Comparison of ENCODE assay signal across 14 cellular contexts in the genomic region with DNA sequence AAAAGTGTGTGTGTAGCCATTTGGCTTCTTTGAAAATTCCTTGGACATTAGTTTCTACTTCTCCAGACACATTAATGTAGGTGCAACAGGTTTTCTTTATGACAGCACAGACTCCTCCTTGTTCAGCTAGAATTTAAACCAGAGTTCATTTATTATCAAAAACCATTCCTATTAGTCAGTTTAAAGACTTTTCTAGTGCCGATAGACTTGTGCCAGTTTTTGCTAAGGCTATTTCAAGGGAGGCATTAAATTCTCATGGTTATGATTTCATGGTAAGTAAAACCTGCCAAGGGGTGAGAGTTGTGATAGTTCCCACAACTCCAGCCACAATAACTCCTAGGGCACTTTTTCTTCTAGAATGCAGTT.
"Had no signal": no experiment of that assay in that cellular context is flagged by ENCODE, and none has a peak within 500 bp of the region (broad histone marks: within the 10 kb centered on the region; RNA-seq: fewer than 3 reads in every experiment).

No MANE protein-coding gene starts in this region.

- H3K4me3 ChIP-seq: colonic mucosa, gastroesophageal sphincter had no signal

- H3K27me3 ChIP-seq: colonic mucosa, gastroesophageal sphincter had no signal

- H3K4me1 ChIP-seq: colonic mucosa, gastroesophageal sphincter had no signal

- DNase-seq: activated CD8-positive, alpha-beta memory T cell treated with anti-CD3 and anti-CD28 coated beads, Interleukin-2, amount 50 U/mL, for 48 hours; activated CD8-positive, alpha-beta T cell treated with anti-CD3 and anti-CD28 coated beads for 36 hours; activated naive CD8-positive, alpha-beta T cell treated with anti-CD3 and anti-CD28 coated beads, Interleukin-2, amount 50 U/mL, for 24 hours; caudate nucleus; colonic mucosa; effector CD8-positive, alpha-beta T cell; left ventricle myocardium superior; naive B cell; posterior cingulate gyrus; right cardiac atrium; T-helper 9 cell had no signal

- H3K27ac ChIP-seq: colonic mucosa, gastroesophageal sphincter, VCaP had no signal

- H3K36me3 ChIP-seq: colonic mucosa, gastroesophageal sphincter had no signal

- H3K9me3 ChIP-seq: colonic mucosa, gastroesophageal sphincter had no signal

- ATAC-seq: activated CD8-positive, alpha-beta T cell treated with anti-CD3 and anti-CD28 coated beads for 36 hours; activated naive CD8-positive, alpha-beta T cell treated with anti-CD3 and anti-CD28 coated beads, Interleukin-2, amount 50 U/mL, for 24 hours; gastroesophageal sphincter; right cardiac atrium; stimulated activated effector memory CD8-positive, alpha-beta T cell treated with anti-CD3 and anti-CD28 coated beads, Interleukin-12 subunit alpha, Interleukin-12 subunit beta, amount 100 ng/mL, for 72 hours had no signal
